ENCODE assay signal across 6 cellular contexts in the genomic region with DNA sequence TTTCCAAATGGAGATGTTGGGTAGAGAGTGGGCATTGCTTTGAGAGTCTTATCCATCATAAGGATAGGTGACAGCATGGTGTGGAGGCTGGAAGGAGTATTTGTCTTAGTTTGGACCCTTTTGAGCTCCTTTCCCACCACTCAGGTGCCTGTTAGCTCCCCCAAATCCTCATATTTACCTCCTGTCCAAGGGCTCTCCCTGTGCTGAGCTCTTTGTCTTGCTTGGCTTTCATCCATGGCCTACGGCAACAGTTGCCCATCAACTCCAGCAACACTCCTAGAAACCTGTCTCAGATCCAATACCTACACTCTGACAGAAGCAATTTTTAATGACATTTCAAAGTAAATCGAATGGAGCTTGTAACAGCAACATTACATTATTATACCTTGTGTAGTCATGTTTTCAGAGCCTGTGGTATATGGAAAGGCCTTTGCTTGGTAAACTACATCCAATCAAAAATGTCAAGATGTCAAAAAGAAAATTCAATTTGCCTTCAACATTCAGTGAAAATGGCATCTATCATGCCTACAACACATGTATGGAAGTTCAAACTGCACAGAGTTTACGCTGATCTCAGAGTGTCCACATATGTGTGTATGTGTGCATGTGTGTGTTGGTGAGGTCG.
"Had no signal": no experiment of that assay in that cellular context is flagged by ENCODE, and none has a peak within 500 bp of the region (broad histone marks: within the 10 kb centered on the region; RNA-seq: fewer than 3 reads in every experiment).

No MANE protein-coding gene starts in this region.

- H3K27ac ChIP-seq: HL-60 had no signal

- DNase-seq: H9, HCEC 1CT had no signal

- H3K4me3 ChIP-seq: GM23338 had no signal

- H3K9me3 Mint-ChIP-seq: GM23338, H9 had no signal

- H3K27ac Mint-ChIP-seq: GM23338, H9, IgD-negative memory B cell had no signal

- ATAC-seq: GM23338, HepG2 had no signal

- H3K4me2 ChIP-seq: GM23338 had no signal

- H3K36me3 Mint-ChIP-seq: IgD-negative memory B cell had no signal

- H3K4me3 Mint-ChIP-seq: GM23338, H9, IgD-negative memory B cell had no signal
